In the genomic region with DNA sequence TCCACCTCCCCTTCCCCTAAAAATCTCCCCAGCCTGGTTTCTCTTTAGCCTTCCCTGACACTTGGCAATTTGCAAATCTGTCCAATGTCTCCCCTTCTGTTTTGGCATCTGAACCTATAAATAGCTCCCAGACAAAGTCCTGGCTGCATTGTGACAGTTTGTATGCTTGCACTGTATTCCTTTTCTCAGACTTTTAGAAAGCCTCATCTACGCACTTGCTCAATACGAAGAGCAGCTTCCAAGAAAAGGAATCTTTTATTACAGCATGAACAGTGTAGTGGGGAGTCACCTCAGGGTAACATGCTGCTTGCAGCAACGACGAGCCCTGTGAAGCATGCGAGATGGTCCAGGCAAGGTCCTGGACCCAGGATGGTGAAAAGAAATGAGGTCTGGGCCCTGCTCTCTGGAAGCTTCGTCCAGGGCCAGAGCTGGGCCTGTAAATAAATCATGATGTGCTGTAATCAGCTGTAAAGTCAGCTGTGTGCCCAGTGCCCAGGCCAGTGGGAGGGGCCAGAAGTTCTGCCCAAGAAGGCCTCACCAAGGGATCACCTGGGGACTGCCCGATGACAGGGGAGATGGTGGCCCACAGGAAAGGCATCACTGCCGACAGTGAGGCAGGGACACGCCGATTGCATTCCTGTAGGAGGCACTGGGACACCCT, we compare ENCODE assay signal across 28 cellular contexts.
A peak's percentile ranks its signal among the peaks of the same experiment; 100 is the strongest.
DNase-seq lines count a peak whose midpoint lies in the region; ATAC-seq, FAIRE-seq and TF ChIP-seq lines count a peak whose summit lies in the region.
"Had no signal": no experiment of that assay in that cellular context is flagged by ENCODE, and none has a peak within 500 bp of the region (broad histone marks: within the 10 kb centered on the region; RNA-seq: fewer than 3 reads in every experiment).

No MANE protein-coding gene starts in this region.

- TF ChIP-seq CTCF in cardiac muscle cell (IDR thresholded peaks at IDR 0.05; ENCODE audit: low read depth, low read length), result no peak
- no peak for TF ChIP-seq CTCF in glutamatergic neuron (IDR thresholded peaks at IDR 0.05; ENCODE audit: partially characterized antibody, unreplicated experiment)

- CTCF ChIA-PET in activated naive CD4-positive, alpha-beta T cell treated with anti-CD3 and anti-CD28 coated beads for 36 hours (lab: Charles Lee), result interaction anchor here (1.0 to 2.7 kb wide), 4 partner anchors 11 to 89 kb away, joined by 3 to 7 read pairs (median 4); no protein-coding TSS in a partner anchor

- no peaks in the 10 kb centered on the region for H3K27me3 Mint-ChIP-seq in activated naive CD4-positive, alpha-beta T cell treated with anti-CD3 and anti-CD28 coated beads for 36 hours (ENCODE audit: low read depth)
- peaks cover 2% of the 10 kb centered on the region for H3K27me3 Mint-ChIP-seq in glutamatergic neuron (ENCODE audit: unreplicated experiment)
- H3K27me3 Mint-ChIP-seq: progenitor cell of endocrine pancreas, T-helper 17 cell had no signal

- H3K27ac ChIP-seq in cardiac muscle cell, result peak overlapping the region; percentile 44
- H3K27ac ChIP-seq: C4-2B, SJSA1, WERI-Rb-1 had no signal

- H3K4me1 Mint-ChIP-seq in activated naive CD4-positive, alpha-beta T cell treated with anti-CD3 and anti-CD28 coated beads for 36 hours (ENCODE audit: low read depth), result peaks cover 20% of the 10 kb centered on the region
- no peaks in the 10 kb centered on the region for H3K4me1 Mint-ChIP-seq in glutamatergic neuron (ENCODE audit: low read depth, unreplicated experiment)

- peaks cover 20% of the 10 kb centered on the region for H3K4me1 ChIP-seq in cardiac muscle cell (ENCODE audit: low read depth)
- H3K4me1 ChIP-seq: SJSA1 had no signal

- H3K36me3 ChIP-seq in cardiac muscle cell, result no peaks in the 10 kb centered on the region
- H3K36me3 ChIP-seq: SJSA1, WERI-Rb-1 had no signal

- H3K4me3 Mint-ChIP-seq in activated naive CD4-positive, alpha-beta T cell treated with anti-CD3 and anti-CD28 coated beads for 36 hours, result no peak overlapping the region
- no peak overlapping the region for H3K4me3 Mint-ChIP-seq in glutamatergic neuron (ENCODE audit: unreplicated experiment)
- H3K4me3 Mint-ChIP-seq: T-helper 17 cell had no signal

- H3K36me3 Mint-ChIP-seq in activated naive CD4-positive, alpha-beta T cell treated with anti-CD3 and anti-CD28 coated beads for 36 hours (ENCODE audit: low read depth), result no peaks in the 10 kb centered on the region
- H3K36me3 Mint-ChIP-seq in glutamatergic neuron (ENCODE audit: unreplicated experiment), result no peaks in the 10 kb centered on the region

- no peaks in the 10 kb centered on the region for H3K9me3 Mint-ChIP-seq in activated naive CD4-positive, alpha-beta T cell treated with anti-CD3 and anti-CD28 coated beads for 36 hours
- peaks cover 6% of the 10 kb centered on the region for H3K9me3 Mint-ChIP-seq in glutamatergic neuron (ENCODE audit: unreplicated experiment)

- H3K9me3 ChIP-seq in cardiac muscle cell (ENCODE audit: low read depth), result no peaks in the 10 kb centered on the region
- H3K9me3 ChIP-seq: SJSA1 had no signal

- intact Hi-C loops in cardiac septum (cut with DNase I) (no loop called here), left ventricle myocardium superior (cut with micrococcal nuclease) (no loop called here), posterior vena cava (cut with DNase I) (no loop called here)
- intact Hi-C loops in activated naive CD4-positive, alpha-beta T cell treated with anti-CD3 and anti-CD28 coated beads for 36 hours (cut with micrococcal nuclease), result loop anchor here (5.0 to 10.0 kb wide), 2 partner anchors 140 to 467 kb away; no protein-coding TSS in a partner anchor

- DNase-seq in cardiac muscle cell (ENCODE audit: low read depth in 1 of 2, low spot score in 1 of 2) (peak in 1 of 2 donors; percentile 50), cardiac septum (ENCODE audit: low spot score) (no peak), left ventricle myocardium superior (no peak), posterior vena cava (ENCODE audit: low spot score) (peak; percentile 71), glutamatergic neuron (no peak), NCI-H2107 (lab: John Stamatoyannopoulos, UW) (no peak), frontal cortex (ENCODE audit: low spot score in 2 of 2) (no peak)
- DNase-seq in activated naive CD4-positive, alpha-beta T cell treated with anti-CD3 and anti-CD28 coated beads for 36 hours, result no peak
- DNase-seq: ACHN; activated CD4-positive, alpha-beta T cell treated with anti-CD3 and anti-CD28 coated beads, Interleukin-2, amount 50 U/mL, for 4 hours; activated gamma-delta T cell treated with Interleukin-2 at 50 U/mL for 16 hours; activated T-cell treated with anti-CD3 and anti-CD28 coated beads for 4 hours; anterior cingulate cortex; effector memory CD4-positive, alpha-beta T cell; naive thymus-derived CD4-positive, alpha-beta T cell; NCI-H1092 treated with DMSO at 0.1 percent for 48 hours; NCI-H2029 treated with DMSO at 0.1 percent for 48 hours; NCI-H446 treated with DMSO at 0.1 percent for 48 hours; substantia nigra; T-helper 17 cell; WERI-Rb-1 had no signal

- H3K27me3 ChIP-seq in cardiac muscle cell, result no peaks in the 10 kb centered on the region
- H3K27me3 ChIP-seq: SJSA1 had no signal

- no peak overlapping the region for H3K27ac Mint-ChIP-seq in activated naive CD4-positive, alpha-beta T cell treated with anti-CD3 and anti-CD28 coated beads for 36 hours
- no peak overlapping the region for H3K27ac Mint-ChIP-seq in glutamatergic neuron (ENCODE audit: unreplicated experiment)
- H3K27ac Mint-ChIP-seq: progenitor cell of endocrine pancreas, T-helper 17 cell had no signal

- no peak for FAIRE-seq in frontal cortex (lab: Jason Lieb, UNC)
- FAIRE-seq: D721Med had no signal

- peak; percentile 70 for ATAC-seq in left ventricle myocardium superior
- ATAC-seq: naive thymus-derived CD4-positive, alpha-beta T cell; Panc1; T-helper 17 cell had no signal

- H3K4me3 ChIP-seq in cardiac muscle cell, result no peak overlapping the region
- H3K4me3 ChIP-seq: lung, SJSA1, smooth muscle cell had no signal
